10 cellular contexts compared by ENCODE assay signal in genomic region chr14:74875941-74876913, GRCh38. TPM values are rescaled to one million over a fixed set of nuclear protein-coding genes. Genes with fewer than 3 reads are reported as not detected.
DNase-seq lines count a peak whose midpoint lies in the region; ATAC-seq, FAIRE-seq and TF ChIP-seq lines count a peak whose summit lies in the region.
"Had no signal": no experiment of that assay in that cellular context is flagged by ENCODE, and none has a peak within 500 bp of the region (broad histone marks: within the 10 kb centered on the region; RNA-seq: fewer than 3 reads in every experiment).

Gene PROX2, minus strand, starts transcription at chr14:74876145. Its CDS starts 12,311 bp downstream, at chr14:74863834.

- H3K36me3 Mint-ChIP-seq in CD8-positive, alpha-beta memory T cell = peaks cover 0 to 3% (median 0%) of the 10 kb centered on the region in 3 donors

- TF ChIP-seq RAD21 in HepG2 (CRISPR knock-in tag; IDR thresholded peaks at IDR 0.05) = no peak

- H3K4me1 ChIP-seq in CD8-positive, alpha-beta memory T cell (ENCODE audit: insufficient read depth, low read length) = peaks cover 22% of the 10 kb centered on the region
- peaks cover 40% of the 10 kb centered on the region for H3K4me1 ChIP-seq in HepG2 (ENCODE audit: insufficient read depth, low read length)
- no peaks in the 10 kb centered on the region for H3K4me1 ChIP-seq in colonic mucosa
- peaks cover 5% of the 10 kb centered on the region for H3K4me1 ChIP-seq in body of pancreas

- H3K36me3 ChIP-seq in CD8-positive, alpha-beta memory T cell (ENCODE audit: insufficient read depth, low read length) = no peaks in the 10 kb centered on the region
- H3K36me3 ChIP-seq in HepG2 (replicated peaks in 1 of 2; ENCODE audit: control insufficient read depth in 1 of 2, insufficient read depth in 2 of 2, low read length in 2 of 2) (no peaks in the 10 kb centered on the region), colonic mucosa (no peaks in the 10 kb centered on the region), body of pancreas (replicated peaks in 1 of 2; ENCODE audit: insufficient read depth in 1 of 2, low read depth in 2 of 2) (no peaks in the 10 kb centered on the region)

- BruUV-seq in HepG2 (replicated peaks; lab: Mats Ljungman, UMichigan) = no TSS peak

- peak in 4 of 5 donors; percentile 8 to 52 (median 20) for DNase-seq in CD8-positive, alpha-beta memory T cell
- DNase-seq in MV-4-11 (lab: John Stamatoyannopoulos, UW) (peak; percentile 54), HepG2 (ENCODE audit: low spot score) (no peak), NCI-H510A (lab: John Stamatoyannopoulos, UW) (no peak), colonic mucosa (no peak), body of pancreas (no peak), ecto neural progenitor cell (ENCODE audit: low spot score) (no peak)
- DNase-seq in activated T-cell treated with anti-CD3 and anti-CD28 coated beads, Interleukin-2, amount 50 U/mL, for 48 hours = peak; percentile 47 to 59
- DNase-seq: caudate nucleus, NCI-H187 treated with DMSO at 0.1 percent for 48 hours had no signal

- no peaks in the 10 kb centered on the region for H3K9me3 Mint-ChIP-seq in CD8-positive, alpha-beta memory T cell

- CTCF ChIA-PET in CD8-positive, alpha-beta memory T cell (lab: Charles Lee) = interaction anchor here (0.7 to 12.1 kb wide), 5 partner anchors 8 to 649 kb away, joined by 3 to 125 read pairs (median 4); no protein-coding TSS in a partner anchor
- CTCF ChIA-PET in HepG2 (lab: Yijun Ruan, JAX; ENCODE audit: low intra/inter-chr PET ratio, low total read pairs) = no interaction called here

- intact Hi-C loops in HepG2 (cut with micrococcal nuclease; ENCODE audit: unreplicated experiment) (no loop called here), colonic mucosa (cut with DNase I) (no loop called here), body of pancreas (cut with DNase I) (no loop called here)

- TF ChIP-seq EP300 in HepG2 (IDR thresholded peaks at IDR 0.05; ENCODE audit: low read depth in 2 of 2, low read length in 2 of 2) (no peak), HepG2 (CRISPR knock-in tag; IDR thresholded peaks at IDR 0.05; ENCODE audit: borderline replicate concordance) (no peak)

- H3K9me3 ChIP-seq in CD8-positive, alpha-beta memory T cell (ENCODE audit: low read length) = no peaks in the 10 kb centered on the region
- H3K9me3 ChIP-seq in HepG2 (ENCODE audit: low read length) (no peaks in the 10 kb centered on the region), colonic mucosa (no peaks in the 10 kb centered on the region), body of pancreas (no peaks in the 10 kb centered on the region)

- no peak for FAIRE-seq in HepG2 (lab: Jason Lieb, UNC)

- in situ Hi-C loops in HepG2 (cut with HindIII; ENCODE audit: extremely low pct_ligation_motif_present, low pct_unique_long_range_greater_than_20kb) = no loop called here

- peaks cover 0 to 1% of the 10 kb centered on the region in 2 donors for H3K27me3 Mint-ChIP-seq in CD8-positive, alpha-beta memory T cell

- ATAC-seq in HepG2 (peak; percentile 36), body of pancreas (no peak)

- peak within 1 kb of the TSS; percentile 6 for H3K4me3 ChIP-seq in CD8-positive, alpha-beta memory T cell (ENCODE audit: low read length)
- peak within 1 kb of the TSS in 1 of 3 experiments; percentile 40; a peak in 1 of 6 replicates for H3K4me3 ChIP-seq in HepG2 (replicated peaks in 1 of 3; ENCODE audit: insufficient read depth in 1 of 3, low read depth in 2 of 3, low read length in 3 of 3)
- H3K4me3 ChIP-seq in colonic mucosa = no peak within 1 kb of the TSS
- no peak within 1 kb of the TSS for H3K4me3 ChIP-seq in body of pancreas

- TF ChIP-seq CTCF in HepG2 (CRISPR knock-in tag; IDR thresholded peaks at IDR 0.05) = no peak
- no peak for TF ChIP-seq CTCF in colonic mucosa (IDR thresholded peaks at IDR 0.05)
- TF ChIP-seq CTCF in body of pancreas (IDR thresholded peaks at IDR 0.05) = no peak

- POLR2A ChIA-PET in CD8-positive, alpha-beta memory T cell (lab: Charles Lee) = interaction anchor here (0.9 kb wide), 1 partner anchor 113 kb away, joined by 3 read pairs; the partner anchor contains the start of gene YLPM1
- POLR2A ChIA-PET in HepG2 (lab: Yijun Ruan, JAX) = interaction anchor here (1.0 to 1.5 kb wide), 3 partner anchors 22 to 47 kb away, joined by 3 read pairs; partner anchors contain the start of gene RPS6KL1

- no peak within 1 kb of the TSS for H2AFZ ChIP-seq in HepG2 (ENCODE audit: low read length)

- no peak for TF ChIP-seq POLR2A in HepG2 (IDR thresholded peaks at IDR 0.05; ENCODE audit: insufficient read depth in 1 of 2, low read depth in 2 of 2, low read length in 2 of 2)
- no peak for TF ChIP-seq POLR2A in body of pancreas (IDR thresholded peaks at IDR 0.05)

- no peaks in the 10 kb centered on the region for H3K79me2 ChIP-seq in HepG2 (ENCODE audit: insufficient read depth, low read length)

- no peak within 1 kb of the TSS for H3K27ac ChIP-seq in CD8-positive, alpha-beta memory T cell (ENCODE audit: low read depth, low read length)
- H3K27ac ChIP-seq in HepG2 (ENCODE audit: extremely low read length, insufficient read depth, low read length) (no peak within 1 kb of the TSS), colonic mucosa (no peak within 1 kb of the TSS), body of pancreas (no peak within 1 kb of the TSS)

- H4K20me1 ChIP-seq in HepG2 (ENCODE audit: insufficient read depth, low read length) = no peaks in the 10 kb centered on the region

- 12% methylated on average over 6 of the region's 13 CpGs for WGBS in HepG2 (ENCODE audit: low lambda C conversion rate)
- 48 to 50% methylated on average over 9 to 13 of the region's 13 CpGs for WGBS in body of pancreas, 2 donors

- peak within 1 kb of the TSS; percentile 25 for H3K4me2 ChIP-seq in HepG2 (ENCODE audit: low read depth, low read length)

- peak within 1 kb of the TSS; percentile 34 to 94 (median 80) for H3K27ac Mint-ChIP-seq in CD8-positive, alpha-beta memory T cell

- no peak within 1 kb of the TSS for H3K9ac ChIP-seq in HepG2 (ENCODE audit: insufficient read depth, low read depth, low read length)
- H3K9ac ChIP-seq in colonic mucosa (ENCODE audit: low read depth in 2 of 2, low read length in 2 of 2) = peak within 1 kb of the TSS in 1 of 2 donors; percentile 24

- H3K4me3 Mint-ChIP-seq in CD8-positive, alpha-beta memory T cell = peak within 1 kb of the TSS; percentile 35 to 71 (median 63)

- H3K4me1 Mint-ChIP-seq in CD8-positive, alpha-beta memory T cell = peaks cover 30 to 49% (median 43%) of the 10 kb centered on the region in 3 donors

- no peaks in the 10 kb centered on the region for H3K27me3 ChIP-seq in CD8-positive, alpha-beta memory T cell (ENCODE audit: insufficient read depth, low read length, poor library complexity, severe bottlenecking)
- peaks cover 0 to 10% of the 10 kb centered on the region in 2 experiments; a peak in 1 of 5 replicates for H3K27me3 ChIP-seq in HepG2 (ENCODE audit: control insufficient read depth in 1 of 2, insufficient read depth in 2 of 2, low read length in 2 of 2)
- H3K27me3 ChIP-seq in colonic mucosa = no peaks in the 10 kb centered on the region
- H3K27me3 ChIP-seq in body of pancreas = no peaks in the 10 kb centered on the region

TF ChIP-seq in HepG2, 621 proteins besides CTCF, POLR2A, EP300 and RAD21 (continues in another document):
- TF ChIP-seq KAT7 (CRISPR knock-in tag; IDR thresholded peaks at IDR 0.05; ENCODE audit: borderline replicate concordance) = no peak

RNA-seq across cellular contexts. Expression of gene PROX2, which starts in this region (rescaled TPM):
- under 1 TPM; 0.24 to 0.33 TPM for total RNA-seq in CD8-positive, alpha-beta memory T cell
- not detected for polyA plus RNA-seq in CD8-positive, alpha-beta memory T cell
- not detected in 2 replicates for total RNA-seq in HepG2 (2016; rRNA removed; fragmentation: Illumina TruSeq; extraction: Trizol)
- total RNA-seq in HepG2 (2016; cell fraction: cytosol; rRNA removed; fragmentation: Illumina TruSeq; extraction: Trizol; ENCODE audit: low read depth) = not detected in 2 replicates
- not detected in 2 replicates for total RNA-seq in HepG2 (2016; cell fraction: insoluble cytoplasmic fraction; rRNA removed; fragmentation: Illumina TruSeq; extraction: Trizol)
- not detected in 2 replicates for total RNA-seq in HepG2 (2016; cell fraction: membrane; rRNA removed; fragmentation: Illumina TruSeq; extraction: Trizol)
- not detected in 2 replicates for total RNA-seq in HepG2 (2016; cell fraction: nucleus; rRNA removed; fragmentation: Illumina TruSeq; extraction: Trizol)
- polyA plus RNA-seq in HepG2 (2011; rRNA removed) = not detected in 2 replicates
- not detected in 2 replicates for polyA plus RNA-seq in HepG2 (2011; cell fraction: cytosol; rRNA removed)
- polyA plus RNA-seq in HepG2 (2011; cell fraction: nucleus; rRNA removed) = not detected in 2 replicates
- 0.47 and 0.59 TPM in 2 replicates for polyA plus RNA-seq in HepG2 (2012)
- not detected in 2 replicates for polyA plus RNA-seq in HepG2 (2016; cell fraction: cytosol; fragmentation: Illumina TruSeq; extraction: Trizol; ENCODE audit: low read depth)
- not detected in 2 replicates for polyA plus RNA-seq in HepG2 (2016; cell fraction: insoluble cytoplasmic fraction; fragmentation: Illumina TruSeq; extraction: Trizol; ENCODE audit: low read depth)
- polyA plus RNA-seq in HepG2 (2016; cell fraction: membrane; fragmentation: Illumina TruSeq; extraction: Trizol; ENCODE audit: low read depth) = not detected in 2 replicates
- not detected in 2 replicates for polyA plus RNA-seq in HepG2 (2016; cell fraction: nucleus; fragmentation: Illumina TruSeq; extraction: Trizol; ENCODE audit: insufficient read depth, low read depth)
- not detected in 2 replicates for polyA minus RNA-seq in HepG2 (2011; rRNA and poly(A)+ RNA removed; ENCODE audit: low replicate concordance)
- not detected in 2 replicates for polyA minus RNA-seq in HepG2 (2011; cell fraction: cytosol; rRNA and poly(A)+ RNA removed)
- not detected in 2 replicates for polyA minus RNA-seq in HepG2 (2011; cell fraction: nucleus; rRNA and poly(A)+ RNA removed)
- total RNA-seq in colonic mucosa = not detected
- under 1 TPM in 1 of 2 donors, not detected in 1; 0.52 TPM for total RNA-seq in body of pancreas

Comparison
In these comparisons a context has a peak if more than half of its experiments do, and no peak if none do; other contexts are left out.
1. Peak in DNase-seq and H3K4me3 ChIP-seq in CD8-positive, alpha-beta memory T cell; RNA of the gene not detected or under 1 TPM.
2. Peak in ATAC-seq and H3K4me2 ChIP-seq in HepG2; RNA of the gene not detected or under 1 TPM.
3. DNase-seq: peak in MV-4-11 (single experiment) and activated T-cell treated with anti-CD3 and anti-CD28 coated beads, Interleukin-2, amount 50 U/mL, for 48 hours (2 of 2); none in HepG2 (single experiment), NCI-H510A (single experiment), colonic mucosa (single experiment), body of pancreas (0 of 4) and ecto neural progenitor cell (single experiment).